ENCODE assay signal across 1 cellular context in the genomic region with DNA sequence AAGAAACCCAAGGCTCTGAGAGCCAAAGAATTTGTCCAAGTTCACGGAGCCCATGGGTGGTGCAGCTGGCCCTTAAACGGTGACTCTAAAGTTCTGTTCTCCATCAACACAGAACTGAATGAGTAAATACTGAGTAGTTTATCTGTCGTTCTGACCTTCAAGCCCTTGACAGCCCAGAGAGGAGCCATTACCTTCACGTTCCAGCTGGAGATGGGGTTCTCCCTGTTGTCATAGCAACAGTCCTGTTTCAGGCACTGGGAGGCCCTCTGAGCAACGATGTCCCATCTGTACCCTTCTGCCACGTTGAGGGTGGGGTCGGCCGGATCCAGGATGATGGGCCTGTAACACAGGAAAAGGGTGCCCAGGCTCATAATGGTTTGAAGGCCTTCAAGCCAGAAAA.
A peak's percentile ranks its signal among the peaks of the same experiment; 100 is the strongest.
TF ChIP-seq lines count a peak whose summit lies in the region.

No MANE protein-coding gene starts in this region.

TF ChIP-seq in HepG2, 621 proteins besides CTCF, POLR2A, EP300 and RAD21:
- TF ChIP-seq RFX1 (IDR thresholded peaks at IDR 0.05) (peak; percentile 87), ESRRA (CRISPR knock-in tag; IDR thresholded peaks at IDR 0.05; ENCODE audit: low read depth) (0 out of 2 replicates have a peak, but pooled peaks have one; percentile 40), FOXA3 (CRISPR knock-in tag; IDR thresholded peaks at IDR 0.05) (0 out of 2 replicates have a peak, but pooled peaks have one; percentile 29), SAP130 (CRISPR knock-in tag; IDR thresholded peaks at IDR 0.05; ENCODE audit: low read depth) (peak; percentile 39), MXI1 (IDR thresholded peaks at IDR 0.05; ENCODE audit: borderline replicate concordance, low read depth, low read length) (peak; percentile 55; the same call in 1 of the 3 replicates), RXRB (CRISPR knock-in tag; IDR thresholded peaks at IDR 0.05; ENCODE audit: borderline replicate concordance) (0 out of 2 replicates have a peak, but pooled peaks have one; percentile 16), NRL (CRISPR knock-in tag; IDR thresholded peaks at IDR 0.05; ENCODE audit: borderline replicate concordance) (no peak), RFX5 (IDR thresholded peaks at IDR 0.05; ENCODE audit: low read depth, low read length) (peak; percentile 36; the same call in 1 of the 2 replicates), FOXA1 (IDR thresholded peaks at IDR 0.05) (no peak), FOXA1 (CRISPR knock-in tag; IDR thresholded peaks at IDR 0.05) (0 out of 2 replicates have a peak, but pooled peaks have one; percentile 6), ZNF776 (CRISPR knock-in tag; IDR thresholded peaks at IDR 0.05) (no peak), THAP11 (CRISPR knock-in tag; IDR thresholded peaks at IDR 0.05) (0 out of 2 replicates have a peak, but pooled peaks have one; percentile 17), TEAD3 (CRISPR knock-in tag; optimal IDR thresholded peaks at IDR 0.05; ENCODE audit: borderline replicate concordance) (peak; percentile 38), PHF21A (CRISPR knock-in tag; IDR thresholded peaks at IDR 0.05) (no peak), RFX3 (CRISPR knock-in tag; IDR thresholded peaks at IDR 0.05) (peak; percentile 86), SOX13 (IDR thresholded peaks at IDR 0.05) (no peak), SOX13 (CRISPR knock-in tag; conservative IDR thresholded peaks at IDR 0.05 in 1 of 2, IDR thresholded peaks at IDR 0.05 in 1 of 2) (0 out of 4 replicates have a peak, but pooled peaks of 1 of the 2 experiments have one; percentile 14), RORA (CRISPR knock-in tag; IDR thresholded peaks at IDR 0.05) (no peak)
- TF ChIP-seq, protein P1, sequence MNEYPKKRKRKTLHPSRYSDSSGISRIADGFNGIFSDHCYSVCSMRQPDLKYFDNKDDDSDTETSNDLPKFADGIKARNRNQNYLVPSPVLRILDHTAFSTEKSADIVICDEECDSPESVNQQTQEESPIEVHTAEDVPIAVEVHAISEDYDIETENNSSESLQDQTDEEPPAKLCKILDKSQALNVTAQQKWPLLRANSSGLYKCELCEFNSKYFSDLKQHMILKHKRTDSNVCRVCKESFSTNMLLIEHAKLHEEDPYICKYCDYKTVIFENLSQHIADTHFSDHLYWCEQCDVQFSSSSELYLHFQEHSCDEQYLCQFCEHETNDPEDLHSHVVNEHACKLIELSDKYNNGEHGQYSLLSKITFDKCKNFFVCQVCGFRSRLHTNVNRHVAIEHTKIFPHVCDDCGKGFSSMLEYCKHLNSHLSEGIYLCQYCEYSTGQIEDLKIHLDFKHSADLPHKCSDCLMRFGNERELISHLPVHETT (CRISPR knock-in tag; conservative IDR thresholded peaks at IDR 0.05), result no peak
- TF ChIP-seq, protein P2, sequence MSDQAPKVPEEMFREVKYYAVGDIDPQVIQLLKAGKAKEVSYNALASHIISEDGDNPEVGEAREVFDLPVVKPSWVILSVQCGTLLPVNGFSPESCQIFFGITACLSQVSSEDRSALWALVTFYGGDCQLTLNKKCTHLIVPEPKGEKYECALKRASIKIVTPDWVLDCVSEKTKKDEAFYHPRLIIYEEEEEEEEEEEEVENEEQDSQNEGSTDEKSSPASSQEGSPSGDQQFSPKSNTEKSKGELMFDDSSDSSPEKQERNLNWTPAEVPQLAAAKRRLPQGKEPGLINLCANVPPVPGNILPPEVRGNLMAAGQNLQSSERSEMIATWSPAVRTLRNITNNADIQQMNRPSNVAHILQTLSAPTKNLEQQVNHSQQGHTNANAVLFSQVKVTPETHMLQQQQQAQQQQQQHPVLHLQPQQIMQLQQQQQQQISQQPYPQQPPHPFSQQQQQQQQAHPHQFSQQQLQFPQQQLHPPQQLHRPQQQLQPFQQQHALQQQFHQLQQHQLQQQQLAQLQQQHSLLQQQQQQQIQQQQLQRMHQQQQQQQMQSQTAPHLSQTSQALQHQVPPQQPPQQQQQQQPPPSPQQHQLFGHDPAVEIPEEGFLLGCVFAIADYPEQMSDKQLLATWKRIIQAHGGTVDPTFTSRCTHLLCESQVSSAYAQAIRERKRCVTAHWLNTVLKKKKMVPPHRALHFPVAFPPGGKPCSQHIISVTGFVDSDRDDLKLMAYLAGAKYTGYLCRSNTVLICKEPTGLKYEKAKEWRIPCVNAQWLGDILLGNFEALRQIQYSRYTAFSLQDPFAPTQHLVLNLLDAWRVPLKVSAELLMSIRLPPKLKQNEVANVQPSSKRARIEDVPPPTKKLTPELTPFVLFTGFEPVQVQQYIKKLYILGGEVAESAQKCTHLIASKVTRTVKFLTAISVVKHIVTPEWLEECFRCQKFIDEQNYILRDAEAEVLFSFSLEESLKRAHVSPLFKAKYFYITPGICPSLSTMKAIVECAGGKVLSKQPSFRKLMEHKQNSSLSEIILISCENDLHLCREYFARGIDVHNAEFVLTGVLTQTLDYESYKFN (CRISPR knock-in tag; conservative IDR thresholded peaks at IDR 0.05), result 0 out of 2 replicates have a peak, but pooled peaks have one; percentile 15
- TF ChIP-seq, protein P3, sequence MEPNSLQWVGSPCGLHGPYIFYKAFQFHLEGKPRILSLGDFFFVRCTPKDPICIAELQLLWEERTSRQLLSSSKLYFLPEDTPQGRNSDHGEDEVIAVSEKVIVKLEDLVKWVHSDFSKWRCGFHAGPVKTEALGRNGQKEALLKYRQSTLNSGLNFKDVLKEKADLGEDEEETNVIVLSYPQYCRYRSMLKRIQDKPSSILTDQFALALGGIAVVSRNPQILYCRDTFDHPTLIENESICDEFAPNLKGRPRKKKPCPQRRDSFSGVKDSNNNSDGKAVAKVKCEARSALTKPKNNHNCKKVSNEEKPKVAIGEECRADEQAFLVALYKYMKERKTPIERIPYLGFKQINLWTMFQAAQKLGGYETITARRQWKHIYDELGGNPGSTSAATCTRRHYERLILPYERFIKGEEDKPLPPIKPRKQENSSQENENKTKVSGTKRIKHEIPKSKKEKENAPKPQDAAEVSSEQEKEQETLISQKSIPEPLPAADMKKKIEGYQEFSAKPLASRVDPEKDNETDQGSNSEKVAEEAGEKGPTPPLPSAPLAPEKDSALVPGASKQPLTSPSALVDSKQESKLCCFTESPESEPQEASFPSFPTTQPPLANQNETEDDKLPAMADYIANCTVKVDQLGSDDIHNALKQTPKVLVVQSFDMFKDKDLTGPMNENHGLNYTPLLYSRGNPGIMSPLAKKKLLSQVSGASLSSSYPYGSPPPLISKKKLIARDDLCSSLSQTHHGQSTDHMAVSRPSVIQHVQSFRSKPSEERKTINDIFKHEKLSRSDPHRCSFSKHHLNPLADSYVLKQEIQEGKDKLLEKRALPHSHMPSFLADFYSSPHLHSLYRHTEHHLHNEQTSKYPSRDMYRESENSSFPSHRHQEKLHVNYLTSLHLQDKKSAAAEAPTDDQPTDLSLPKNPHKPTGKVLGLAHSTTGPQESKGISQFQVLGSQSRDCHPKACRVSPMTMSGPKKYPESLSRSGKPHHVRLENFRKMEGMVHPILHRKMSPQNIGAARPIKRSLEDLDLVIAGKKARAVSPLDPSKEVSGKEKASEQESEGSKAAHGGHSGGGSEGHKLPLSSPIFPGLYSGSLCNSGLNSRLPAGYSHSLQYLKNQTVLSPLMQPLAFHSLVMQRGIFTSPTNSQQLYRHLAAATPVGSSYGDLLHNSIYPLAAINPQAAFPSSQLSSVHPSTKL (CRISPR knock-in tag; IDR thresholded peaks at IDR 0.05), result peak; percentile 27; the same call in 1 of the 2 replicates
- TF ChIP-seq, protein P4, sequence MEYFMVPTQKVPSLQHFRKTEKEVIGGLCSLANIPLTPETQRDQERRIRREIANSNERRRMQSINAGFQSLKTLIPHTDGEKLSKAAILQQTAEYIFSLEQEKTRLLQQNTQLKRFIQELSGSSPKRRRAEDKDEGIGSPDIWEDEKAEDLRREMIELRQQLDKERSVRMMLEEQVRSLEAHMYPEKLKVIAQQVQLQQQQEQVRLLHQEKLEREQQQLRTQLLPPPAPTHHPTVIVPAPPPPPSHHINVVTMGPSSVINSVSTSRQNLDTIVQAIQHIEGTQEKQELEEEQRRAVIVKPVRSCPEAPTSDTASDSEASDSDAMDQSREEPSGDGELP (IDR thresholded peaks at IDR 0.05; ENCODE audit: borderline replicate concordance, low read depth), result peak; percentile 57; the same call in 1 of the 2 replicates
- TF ChIP-seq, protein P5, sequence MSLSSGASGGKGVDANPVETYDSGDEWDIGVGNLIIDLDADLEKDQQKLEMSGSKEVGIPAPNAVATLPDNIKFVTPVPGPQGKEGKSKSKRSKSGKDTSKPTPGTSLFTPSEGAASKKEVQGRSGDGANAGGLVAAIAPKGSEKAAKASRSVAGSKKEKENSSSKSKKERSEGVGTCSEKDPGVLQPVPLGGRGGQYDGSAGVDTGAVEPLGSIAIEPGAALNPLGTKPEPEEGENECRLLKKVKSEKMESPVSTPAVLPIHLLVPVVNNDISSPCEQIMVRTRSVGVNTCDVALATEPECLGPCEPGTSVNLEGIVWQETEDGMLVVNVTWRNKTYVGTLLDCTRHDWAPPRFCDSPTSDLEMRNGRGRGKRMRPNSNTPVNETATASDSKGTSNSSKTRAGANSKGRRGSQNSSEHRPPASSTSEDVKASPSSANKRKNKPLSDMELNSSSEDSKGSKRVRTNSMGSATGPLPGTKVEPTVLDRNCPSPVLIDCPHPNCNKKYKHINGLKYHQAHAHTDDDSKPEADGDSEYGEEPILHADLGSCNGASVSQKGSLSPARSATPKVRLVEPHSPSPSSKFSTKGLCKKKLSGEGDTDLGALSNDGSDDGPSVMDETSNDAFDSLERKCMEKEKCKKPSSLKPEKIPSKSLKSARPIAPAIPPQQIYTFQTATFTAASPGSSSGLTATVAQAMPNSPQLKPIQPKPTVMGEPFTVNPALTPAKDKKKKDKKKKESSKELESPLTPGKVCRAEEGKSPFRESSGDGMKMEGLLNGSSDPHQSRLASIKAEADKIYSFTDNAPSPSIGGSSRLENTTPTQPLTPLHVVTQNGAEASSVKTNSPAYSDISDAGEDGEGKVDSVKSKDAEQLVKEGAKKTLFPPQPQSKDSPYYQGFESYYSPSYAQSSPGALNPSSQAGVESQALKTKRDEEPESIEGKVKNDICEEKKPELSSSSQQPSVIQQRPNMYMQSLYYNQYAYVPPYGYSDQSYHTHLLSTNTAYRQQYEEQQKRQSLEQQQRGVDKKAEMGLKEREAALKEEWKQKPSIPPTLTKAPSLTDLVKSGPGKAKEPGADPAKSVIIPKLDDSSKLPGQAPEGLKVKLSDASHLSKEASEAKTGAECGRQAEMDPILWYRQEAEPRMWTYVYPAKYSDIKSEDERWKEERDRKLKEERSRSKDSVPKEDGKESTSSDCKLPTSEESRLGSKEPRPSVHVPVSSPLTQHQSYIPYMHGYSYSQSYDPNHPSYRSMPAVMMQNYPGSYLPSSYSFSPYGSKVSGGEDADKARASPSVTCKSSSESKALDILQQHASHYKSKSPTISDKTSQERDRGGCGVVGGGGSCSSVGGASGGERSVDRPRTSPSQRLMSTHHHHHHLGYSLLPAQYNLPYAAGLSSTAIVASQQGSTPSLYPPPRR (CRISPR knock-in tag; IDR thresholded peaks at IDR 0.05; ENCODE audit: borderline replicate concordance), result no peak
- TF ChIP-seq, protein P6, sequence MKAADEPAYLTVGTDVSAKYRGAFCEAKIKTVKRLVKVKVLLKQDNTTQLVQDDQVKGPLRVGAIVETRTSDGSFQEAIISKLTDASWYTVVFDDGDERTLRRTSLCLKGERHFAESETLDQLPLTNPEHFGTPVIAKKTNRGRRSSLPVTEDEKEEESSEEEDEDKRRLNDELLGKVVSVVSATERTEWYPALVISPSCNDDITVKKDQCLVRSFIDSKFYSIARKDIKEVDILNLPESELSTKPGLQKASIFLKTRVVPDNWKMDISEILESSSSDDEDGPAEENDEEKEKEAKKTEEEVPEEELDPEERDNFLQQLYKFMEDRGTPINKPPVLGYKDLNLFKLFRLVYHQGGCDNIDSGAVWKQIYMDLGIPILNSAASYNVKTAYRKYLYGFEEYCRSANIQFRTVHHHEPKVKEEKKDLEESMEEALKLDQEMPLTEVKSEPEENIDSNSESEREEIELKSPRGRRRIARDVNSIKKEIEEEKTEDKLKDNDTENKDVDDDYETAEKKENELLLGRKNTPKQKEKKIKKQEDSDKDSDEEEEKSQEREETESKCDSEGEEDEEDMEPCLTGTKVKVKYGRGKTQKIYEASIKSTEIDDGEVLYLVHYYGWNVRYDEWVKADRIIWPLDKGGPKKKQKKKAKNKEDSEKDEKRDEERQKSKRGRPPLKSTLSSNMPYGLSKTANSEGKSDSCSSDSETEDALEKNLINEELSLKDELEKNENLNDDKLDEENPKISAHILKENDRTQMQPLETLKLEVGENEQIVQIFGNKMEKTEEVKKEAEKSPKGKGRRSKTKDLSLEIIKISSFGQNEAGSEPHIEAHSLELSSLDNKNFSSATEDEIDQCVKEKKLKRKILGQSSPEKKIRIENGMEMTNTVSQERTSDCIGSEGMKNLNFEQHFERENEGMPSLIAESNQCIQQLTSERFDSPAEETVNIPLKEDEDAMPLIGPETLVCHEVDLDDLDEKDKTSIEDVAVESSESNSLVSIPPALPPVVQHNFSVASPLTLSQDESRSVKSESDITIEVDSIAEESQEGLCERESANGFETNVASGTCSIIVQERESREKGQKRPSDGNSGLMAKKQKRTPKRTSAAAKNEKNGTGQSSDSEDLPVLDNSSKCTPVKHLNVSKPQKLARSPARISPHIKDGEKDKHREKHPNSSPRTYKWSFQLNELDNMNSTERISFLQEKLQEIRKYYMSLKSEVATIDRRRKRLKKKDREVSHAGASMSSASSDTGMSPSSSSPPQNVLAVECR (CRISPR knock-in tag; IDR thresholded peaks at IDR 0.05; ENCODE audit: borderline replicate concordance), result peak; percentile 14; the same call in 1 of the 2 replicates
